ENCODE assay signal across 8 cellular contexts in the genomic region with DNA sequence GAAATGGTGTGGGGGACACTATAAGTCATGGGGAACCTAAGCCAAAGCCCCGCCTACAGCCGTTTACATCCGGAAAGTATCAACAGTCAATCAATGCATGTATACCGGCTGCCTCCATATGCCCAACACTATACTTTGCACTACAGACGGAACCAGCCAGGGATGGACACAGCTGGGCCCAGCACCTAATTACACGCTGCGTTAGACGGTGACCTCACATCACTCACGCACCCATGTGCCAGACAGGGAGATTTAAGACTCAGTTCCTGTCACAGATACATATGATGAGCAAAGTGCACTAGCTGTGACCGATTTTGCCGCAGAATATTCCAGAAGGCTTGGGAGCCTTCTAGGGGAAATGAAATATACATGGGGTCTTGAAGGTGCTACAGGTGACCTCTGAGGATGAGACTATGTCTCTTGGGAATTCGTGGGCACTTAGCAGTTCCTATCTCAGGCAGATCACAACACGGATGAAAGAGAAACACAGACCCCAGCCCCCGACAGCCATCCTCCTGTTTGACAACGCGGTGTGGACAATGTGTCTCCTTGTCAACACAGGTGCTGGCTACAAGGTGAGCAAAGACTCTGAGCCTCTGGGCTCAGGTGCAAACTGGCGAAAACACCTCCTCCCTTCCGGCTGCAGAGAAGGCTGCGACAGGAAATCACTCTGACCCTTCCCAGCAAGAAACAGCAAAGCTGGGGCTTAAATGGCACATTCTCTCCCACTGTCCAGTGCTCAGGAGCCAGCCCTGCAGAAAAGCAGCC. TPM values are rescaled to one million over a fixed set of nuclear protein-coding genes. Genes with fewer than 3 reads are reported as not detected.
DNase-seq lines count a peak whose midpoint lies in the region; ATAC-seq and TF ChIP-seq lines count a peak whose summit lies in the region.

No MANE protein-coding gene starts in this region.

- peak overlapping the region; percentile 48 to 88 (median 76) for H3K4me3 Mint-ChIP-seq in CD4-positive, alpha-beta memory T cell
- H3K4me3 Mint-ChIP-seq in GM23338: no peak overlapping the region; the same call in 2 of the 3 replicates

- H3K27ac ChIP-seq in CD4-positive, alpha-beta memory T cell (ENCODE audit: low read depth, low read length): peak overlapping the region; percentile 48
- H3K27ac ChIP-seq in effector memory CD4-positive, alpha-beta T cell (ENCODE audit: insufficient read depth, low read length, poor library complexity, severe bottlenecking): peak overlapping the region; percentile 49
- H3K27ac ChIP-seq in trophoblast cell (ENCODE audit: low read depth, low read length) (no peak overlapping the region), GM23338 (ENCODE audit: low read depth) (no peak overlapping the region)

- H3K4me3 ChIP-seq in CD4-positive, alpha-beta memory T cell (ENCODE audit: low read length in 2 of 2): peak overlapping the region in 1 of 2 donors; percentile 16
- H3K4me3 ChIP-seq in effector memory CD4-positive, alpha-beta T cell (ENCODE audit: insufficient read depth, low read depth, low read length, poor library complexity, severe bottlenecking): no peak overlapping the region
- H3K4me3 ChIP-seq in trophoblast cell (ENCODE audit: low read depth, low read length): no peak overlapping the region
- H3K4me3 ChIP-seq in lower leg skin (ENCODE audit: low read depth, poor library complexity, severe bottlenecking): no peak overlapping the region
- H3K4me3 ChIP-seq in GM23338: no peak overlapping the region

- H3K23ac ChIP-seq in trophoblast cell (ENCODE audit: low read length): no peak overlapping the region

- no peak overlapping the region for H3K18ac ChIP-seq in trophoblast cell (ENCODE audit: low read length)

- no peak overlapping the region for H3K14ac ChIP-seq in trophoblast cell (ENCODE audit: low read length)

- peaks cover 16% of the 10 kb centered on the region for H3K79me1 ChIP-seq in trophoblast cell (ENCODE audit: low read length)

- peak in 1 of 5 donors; percentile 41 for DNase-seq in CD4-positive, alpha-beta memory T cell
- DNase-seq in NCI-H510A (lab: John Stamatoyannopoulos, UW): peak; percentile 43
- DNase-seq in effector memory CD4-positive, alpha-beta T cell: no peak
- DNase-seq in trophoblast cell: no peak
- no peak for DNase-seq in lower leg skin (ENCODE audit: low spot score in 2 of 2)
- DNase-seq in GM23338 (ENCODE audit: low spot score): no peak

- no peak overlapping the region for H4K91ac ChIP-seq in trophoblast cell (ENCODE audit: low read depth, low read length)

- no peak overlapping the region for H2AK5ac ChIP-seq in trophoblast cell (ENCODE audit: low read length)

- peaks cover 32 to 59% of the 10 kb centered on the region in 2 donors for H3K36me3 Mint-ChIP-seq in CD4-positive, alpha-beta memory T cell
- peaks cover 4% of the 10 kb centered on the region; the same call in 2 of the 3 replicates for H3K36me3 Mint-ChIP-seq in GM23338 (ENCODE audit: low read depth)

- H3F3A ChIP-seq in GM23338 (replicated peaks; ENCODE audit: low read depth): 0 out of 2 replicates have a peak, but pooled peaks cover 3% of the 10 kb centered on the region

- no peaks in the 10 kb centered on the region for H3K9me2 ChIP-seq in GM23338 (ENCODE audit: insufficient read depth)

- H3K9me3 Mint-ChIP-seq in CD4-positive, alpha-beta memory T cell: peaks cover 0 to 8% (median 0%) of the 10 kb centered on the region in 8 donors
- H3K9me3 Mint-ChIP-seq in GM23338: no peaks in the 10 kb centered on the region; the same call in 2 of the 3 replicates

- H3K27me3 ChIP-seq in CD4-positive, alpha-beta memory T cell (ENCODE audit: insufficient read depth, low read length): no peaks in the 10 kb centered on the region
- H3K27me3 ChIP-seq in effector memory CD4-positive, alpha-beta T cell (replicated peaks; ENCODE audit: control insufficient read depth, insufficient read depth, low read length, poor library complexity, severe bottlenecking): no peaks in the 10 kb centered on the region
- no peaks in the 10 kb centered on the region for H3K27me3 ChIP-seq in trophoblast cell (ENCODE audit: insufficient read depth, low read length)
- peaks cover 25% of the 10 kb centered on the region for H3K27me3 ChIP-seq in GM23338 (ENCODE audit: insufficient read depth)

- H3K79me2 ChIP-seq in trophoblast cell (ENCODE audit: control insufficient read depth, insufficient read depth, low read length, poor library complexity): peaks cover 64% of the 10 kb centered on the region
- no peaks in the 10 kb centered on the region for H3K79me2 ChIP-seq in GM23338 (replicated peaks; ENCODE audit: insufficient read depth)

- H2BK120ac ChIP-seq in trophoblast cell (ENCODE audit: insufficient read depth, low read length, poor library complexity): no peak overlapping the region

- H3K27ac Mint-ChIP-seq in CD4-positive, alpha-beta memory T cell: peak overlapping the region; percentile 82 to 99 (median 91)
- H3K27ac Mint-ChIP-seq in GM23338: no peak overlapping the region

- no peak overlapping the region for H3K9ac ChIP-seq in trophoblast cell (ENCODE audit: low read length)

- TF ChIP-seq CTCF in lower leg skin (IDR thresholded peaks at IDR 0.05) (no peak), GM23338 (conservative IDR thresholded peaks at IDR 0.05; ENCODE audit: low read depth in 2 of 2) (no peak)

- WGBS in trophoblast cell (ENCODE audit: extremely low coverage, insufficient coverage, insufficient read length): no CpG with 5 or more reads among the region's 19 CpGs
- WGBS in lower leg skin, 2 donors: 18 to 26% methylated on average over 17 to 19 of the region's 19 CpGs

- H2BK5ac ChIP-seq in trophoblast cell (ENCODE audit: low read depth, low read length, poor library complexity): no peak overlapping the region

- no peak for TF ChIP-seq POLR2A in lower leg skin (IDR thresholded peaks at IDR 0.05)

- peak overlapping the region; percentile 22 for H3K4me2 ChIP-seq in trophoblast cell (ENCODE audit: low read length)
- no peak overlapping the region for H3K4me2 ChIP-seq in GM23338

- H4K8ac ChIP-seq in trophoblast cell (ENCODE audit: low read depth, low read length): no peak overlapping the region

- no peak overlapping the region for H2AFZ ChIP-seq in trophoblast cell (ENCODE audit: insufficient read depth, low read length, poor library complexity)
- H2AFZ ChIP-seq in GM23338: no peak overlapping the region

- ATAC-seq in GM18870 (IDR thresholded peaks at IDR 0.05; ENCODE audit: unreplicated experiment): no peak
- ATAC-seq in GM23338: no peak
- ATAC-seq in HG03139 (IDR thresholded peaks at IDR 0.05; ENCODE audit: unreplicated experiment): no peak

- no peaks in the 10 kb centered on the region for H3K9me3 ChIP-seq in CD4-positive, alpha-beta memory T cell (ENCODE audit: control insufficient read depth in 1 of 2, low read length in 2 of 2)
- H3K9me3 ChIP-seq in effector memory CD4-positive, alpha-beta T cell (ENCODE audit: control insufficient read depth, low read length): no peaks in the 10 kb centered on the region
- H3K9me3 ChIP-seq in trophoblast cell (ENCODE audit: insufficient read depth, low read depth, low read length): peaks cover 8% of the 10 kb centered on the region

- intact Hi-C loops in CD4-positive, alpha-beta memory T cell (cut with micrococcal nuclease): no loop called here
- intact Hi-C loops in lower leg skin (cut with DNase I; ENCODE audit: low total_unique reads): no loop called here

- CTCF ChIA-PET in CD4-positive, alpha-beta memory T cell (lab: Charles Lee; ENCODE audit: partially characterized antibody): interaction anchor here (1.4 to 13.4 kb wide), 3 partner anchors 12 to 114 kb away, joined by 3 to 450 read pairs (median 151); no protein-coding TSS in a partner anchor

- H4K20me1 ChIP-seq in GM23338 (replicated peaks; ENCODE audit: insufficient read depth): no peaks in the 10 kb centered on the region

- peaks cover 34% of the 10 kb centered on the region for H3K36me3 ChIP-seq in CD4-positive, alpha-beta memory T cell (ENCODE audit: insufficient read depth, low read length)
- H3K36me3 ChIP-seq in effector memory CD4-positive, alpha-beta T cell (ENCODE audit: control insufficient read depth, insufficient read depth, low read length): peaks cover 28% of the 10 kb centered on the region
- peaks cover 74 to 76% of the 10 kb centered on the region in 2 experiments for H3K36me3 ChIP-seq in trophoblast cell (ENCODE audit: control insufficient read depth in 1 of 2, insufficient read depth in 2 of 2, low read length in 2 of 2)
- H3K36me3 ChIP-seq in GM23338 (ENCODE audit: insufficient read depth): no peaks in the 10 kb centered on the region

- peak overlapping the region; percentile 88 for H3K4ac ChIP-seq in trophoblast cell (ENCODE audit: low read depth, low read length)

- H3K4me1 Mint-ChIP-seq in CD4-positive, alpha-beta memory T cell: peaks cover 47 to 77% (median 60%) of the 10 kb centered on the region in 4 donors
- H3K4me1 Mint-ChIP-seq in GM23338: peaks cover 40% of the 10 kb centered on the region

- H3K4me1 ChIP-seq in CD4-positive, alpha-beta memory T cell (ENCODE audit: insufficient read depth, low read length): peaks cover 64% of the 10 kb centered on the region
- peaks cover 57% of the 10 kb centered on the region for H3K4me1 ChIP-seq in effector memory CD4-positive, alpha-beta T cell (ENCODE audit: control insufficient read depth, insufficient read depth, low read length, poor library complexity, severe bottlenecking)
- H3K4me1 ChIP-seq in trophoblast cell (ENCODE audit: control insufficient read depth in 1 of 2, insufficient read depth in 2 of 2, low read length in 2 of 2) (peaks cover 29 to 46% of the 10 kb centered on the region in 2 experiments), GM23338 (ENCODE audit: insufficient read depth) (peaks cover 19% of the 10 kb centered on the region; the same call in 1 of the 2 replicates)

- H4K12ac ChIP-seq in trophoblast cell (ENCODE audit: low read depth, low read length): no peak overlapping the region

- no peaks in the 10 kb centered on the region for H3K27me3 Mint-ChIP-seq in CD4-positive, alpha-beta memory T cell
- H3K27me3 Mint-ChIP-seq in GM23338 (ENCODE audit: insufficient read depth, low read depth, poor library complexity): peaks cover 24% of the 10 kb centered on the region

- no peak overlapping the region for H2BK12ac ChIP-seq in trophoblast cell (ENCODE audit: low read length)

- POLR2A ChIA-PET in CD4-positive, alpha-beta memory T cell (lab: Charles Lee; ENCODE audit: partially characterized antibody): interaction anchor here (0.9 to 16.0 kb wide), 4 partner anchors 17 to 114 kb away, joined by 3 to 751 read pairs (median 38); a partner anchor contains a TSS

RNA-seq across cellular contexts. Expression of a gene that starts 8.0 kb away (rescaled TPM):
- total RNA-seq in CD4-positive, alpha-beta memory T cell: 100 to 1,000 TPM; 559 to 573 TPM
- 100 to 1,000 TPM in 1 of 2 donors, 10 to 100 TPM in 1; 23.5 to 186 TPM for polyA plus RNA-seq in CD4-positive, alpha-beta memory T cell
- polyA plus RNA-seq in trophoblast cell (2013): 191 and 221 TPM in 2 replicates
- total RNA-seq in lower leg skin: 1,000 to 10,000 TPM; 1,345 to 1,611 (median 1,532) TPM
- 1.7 and 2.1 TPM in 2 replicates for total RNA-seq in GM23338 (2014; rRNA removed; shearing (Covaris generic))
- 0.91 and 1.1 TPM in 2 replicates for polyA plus RNA-seq in GM23338 (2016; fragmentation: Nextera tagmentation; extraction: Ambion mirVana)

RNA-seq across cellular contexts. Expression of a gene that starts 35.0 kb away (rescaled TPM):
- 1,000 to 10,000 TPM; 1,815 to 1,855 TPM for total RNA-seq in CD4-positive, alpha-beta memory T cell
- 1,000 to 10,000 TPM; 1,453 to 1,910 TPM for polyA plus RNA-seq in CD4-positive, alpha-beta memory T cell
- polyA plus RNA-seq in trophoblast cell (2013): 1,102 and 1,140 TPM in 2 replicates
- 1,000 to 10,000 TPM; 2,343 to 3,224 (median 2,571) TPM for total RNA-seq in lower leg skin
- total RNA-seq in GM23338 (2014; rRNA removed; shearing (Covaris generic)): 1,200 and 1,316 TPM in 2 replicates
- 696 and 736 TPM in 2 replicates for polyA plus RNA-seq in GM23338 (2016; fragmentation: Nextera tagmentation; extraction: Ambion mirVana)

RNA-seq across cellular contexts. Expression of a gene that starts 52.7 kb away (rescaled TPM):
- total RNA-seq in CD4-positive, alpha-beta memory T cell: 10 to 100 TPM; 37.7 to 38.1 TPM
- 10 to 100 TPM; 14.6 to 19.7 TPM for polyA plus RNA-seq in CD4-positive, alpha-beta memory T cell
- polyA plus RNA-seq in trophoblast cell (2013): 11.3 and 11.8 TPM in 2 replicates
- total RNA-seq in lower leg skin: 10 to 100 TPM; 11.0 to 29.8 (median 15.8) TPM
- total RNA-seq in GM23338 (2014; rRNA removed; shearing (Covaris generic)): 15.2 and 22.2 TPM in 2 replicates
- 12.8 and 14.0 TPM in 2 replicates for polyA plus RNA-seq in GM23338 (2016; fragmentation: Nextera tagmentation; extraction: Ambion mirVana)

Comparison
In these comparisons a context has a peak if more than half of its experiments do, and no peak if none do; other contexts are left out.
1. H3K27ac ChIP-seq: peak in CD4-positive, alpha-beta memory T cell (single experiment) and effector memory CD4-positive, alpha-beta T cell (single experiment); none in trophoblast cell (single experiment) and GM23338 (single experiment).
2. RNA of a gene that starts 8.0 kb away (total RNA-seq): 1,345 to 1,611 TPM in lower leg skin and 559 to 573 TPM in CD4-positive, alpha-beta memory T cell; 1.7 to 2.1 TPM in GM23338; every median in the first group is over 100 times any median in the second.